In genomic region chr9:109817846-109818472, GRCh38 we compare ENCODE assay signal across 8 cellular contexts. TPM values are rescaled to one million over a fixed set of nuclear protein-coding genes. Genes with fewer than 3 reads are reported as not detected.
A peak's percentile ranks its signal among the peaks of the same experiment; 100 is the strongest.
DNase-seq lines count a peak whose midpoint lies in the region; ATAC-seq and TF ChIP-seq lines count a peak whose summit lies in the region.

No MANE protein-coding gene starts in this region.

- no peaks in the 10 kb centered on the region for H3K36me3 Mint-ChIP-seq in CD4-positive, alpha-beta T cell (ENCODE audit: low read depth)

- H3K27ac ChIP-seq in CD4-positive, alpha-beta T cell (ENCODE audit: low read depth, low read length): no peak overlapping the region
- peak overlapping the region; percentile 71 for H3K27ac ChIP-seq in left ventricle myocardium inferior (replicated peaks)

- ATAC-seq in CD4-positive, alpha-beta T cell (ENCODE audit: poor library complexity): no peak
- ATAC-seq in HG03439 (IDR thresholded peaks at IDR 0.05; ENCODE audit: unreplicated experiment): no peak

- peak overlapping the region; percentile 41 for H3K9ac ChIP-seq in adipocyte (ENCODE audit: low read length)

- H3K9me3 Mint-ChIP-seq in CD4-positive, alpha-beta T cell: no peaks in the 10 kb centered on the region

- peak in 2 of 10 experiments; percentile 0 to 6 for DNase-seq in CD4-positive, alpha-beta T cell
- DNase-seq in GM19238 (ENCODE audit: insufficient read length, low spot score) (peak; percentile 40), HuH-7 (ENCODE audit: low spot score) (peak; percentile 50), NCI-H82 treated with DMSO at 0.1 percent for 48 hours (lab: John Stamatoyannopoulos, UW; ENCODE audit: unreplicated experiment) (peak; percentile 35), adipocyte (ENCODE audit: low read depth) (peak; percentile 98), left ventricle myocardium inferior (no peak), retinal pigment epithelial cell (ENCODE audit: low read depth) (peak; percentile 89)

- POLR2A ChIA-PET in CD4-positive, alpha-beta T cell (lab: Charles Lee): no interaction called here

- H3K4me1 Mint-ChIP-seq in CD4-positive, alpha-beta T cell (ENCODE audit: low read depth): no peaks in the 10 kb centered on the region

- CTCF ChIA-PET in CD4-positive, alpha-beta T cell (lab: Charles Lee): interaction anchor here (0.6 kb wide), 1 partner anchor 11 kb away, joined by 3 read pairs; no protein-coding TSS in a partner anchor

- H3K36me3 ChIP-seq in adipocyte (ENCODE audit: control insufficient read depth, insufficient read depth, low read length, severe bottlenecking) (peaks cover 14% of the 10 kb centered on the region), left ventricle myocardium inferior (no peaks in the 10 kb centered on the region)

- H3K4me1 ChIP-seq in adipocyte (ENCODE audit: control insufficient read depth, insufficient read depth, low read length): peaks cover 66% of the 10 kb centered on the region
- H3K4me1 ChIP-seq in left ventricle myocardium inferior: peaks cover 39% of the 10 kb centered on the region

- intact Hi-C loops in CD4-positive, alpha-beta T cell (cut with DNase I, micrococcal nuclease): no loop called here
- intact Hi-C loops in left ventricle myocardium inferior (cut with micrococcal nuclease): loop anchor here (5.0 kb wide), 1 partner anchor 246 kb away; no protein-coding TSS in a partner anchor

- H3K4me3 ChIP-seq in adipocyte (ENCODE audit: low read length) (peak overlapping the region; percentile 6), left ventricle myocardium inferior (peak overlapping the region; percentile 2), retinal pigment epithelial cell (ENCODE audit: low read length) (no peak overlapping the region)

- H3K27me3 ChIP-seq in CD4-positive, alpha-beta T cell (ENCODE audit: control insufficient read depth, insufficient read depth, low read length): peaks cover 9% of the 10 kb centered on the region
- H3K27me3 ChIP-seq in adipocyte (replicated peaks; ENCODE audit: control insufficient read depth, insufficient read depth, low read length): no peaks in the 10 kb centered on the region
- no peaks in the 10 kb centered on the region for H3K27me3 ChIP-seq in left ventricle myocardium inferior (ENCODE audit: low read depth)

- TF ChIP-seq CTCF in CD4-positive, alpha-beta T cell (IDR thresholded peaks at IDR 0.05): peak; percentile 31
- peak; percentile 83 for TF ChIP-seq CTCF in left ventricle myocardium inferior (IDR thresholded peaks at IDR 0.05; ENCODE audit: borderline replicate concordance)
- peak; percentile 74 for TF ChIP-seq CTCF in retinal pigment epithelial cell (conservative IDR thresholded peaks at IDR 0.05; ENCODE audit: low read depth, low read length)

- H3K4me3 Mint-ChIP-seq in CD4-positive, alpha-beta T cell: no peak overlapping the region

- H3K9me3 ChIP-seq in CD4-positive, alpha-beta T cell (ENCODE audit: control insufficient read depth, low read length): no peaks in the 10 kb centered on the region
- no peaks in the 10 kb centered on the region for H3K9me3 ChIP-seq in adipocyte (ENCODE audit: control insufficient read depth, low read length)
- H3K9me3 ChIP-seq in left ventricle myocardium inferior (replicated peaks): no peaks in the 10 kb centered on the region

- peaks cover 20% of the 10 kb centered on the region for H3K27me3 Mint-ChIP-seq in CD4-positive, alpha-beta T cell

- H3K27ac Mint-ChIP-seq in CD4-positive, alpha-beta T cell: no peak overlapping the region

RNA-seq across cellular contexts. Expression of gene PALM2AKAP2, which starts 38.0 kb away (rescaled TPM):
- total RNA-seq in CD4-positive, alpha-beta T cell: not detected
- 90.2 TPM for total RNA-seq in left ventricle myocardium inferior

Comparison
In these comparisons a context has a peak if more than half of its experiments do, and no peak if none do; other contexts are left out.
1. CTCF ChIP-seq: peak in every context shown above with its lines; median percentile 83 in left ventricle myocardium inferior; 74 in retinal pigment epithelial cell; 31 in CD4-positive, alpha-beta T cell.
2. RNA of gene PALM2AKAP2, which starts 38.0 kb away (total RNA-seq): 90.2 TPM in left ventricle myocardium inferior (single experiment); not detected in CD4-positive, alpha-beta T cell; every median in the first group is over 10 times any median in the second.